In the genomic region with DNA sequence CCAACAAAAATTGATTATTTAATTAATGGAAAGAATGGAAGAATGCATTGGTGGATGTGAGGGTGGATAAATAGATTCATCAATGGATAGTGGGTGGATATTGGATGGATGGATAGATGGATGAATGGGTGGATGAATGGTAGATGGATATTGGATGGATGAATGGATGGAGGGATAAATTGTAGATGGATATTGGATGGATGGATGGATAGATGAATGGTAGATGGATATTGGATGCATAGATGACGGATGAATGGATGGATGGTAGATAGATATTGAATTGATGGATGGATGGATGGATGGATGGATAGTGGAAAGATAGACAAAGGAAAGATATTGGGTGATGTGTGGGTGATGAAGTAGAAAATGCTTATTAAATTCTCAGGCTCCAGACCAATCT, we compare ENCODE assay signal across 26 cellular contexts.
"Had no signal": no experiment of that assay in that cellular context is flagged by ENCODE, and none has a peak within 500 bp of the region (broad histone marks: within the 10 kb centered on the region; RNA-seq: fewer than 3 reads in every experiment).

No MANE protein-coding gene starts in this region.

- H3K4me3 ChIP-seq: colonic mucosa, esophagus squamous epithelium, gastrocnemius medialis, heart right ventricle, left lung, lower lobe of right lung had no signal

- FAIRE-seq: endometrium, islet of Langerhans, keratinocyte had no signal

- H3K27ac ChIP-seq: colonic mucosa, epithelial cell of prostate, esophagus squamous epithelium, gastrocnemius medialis, heart right ventricle, left lung, lower lobe of right lung had no signal

- H3K27me3 ChIP-seq: colonic mucosa, esophagus squamous epithelium, gastrocnemius medialis, left lung had no signal

- H3K9me3 ChIP-seq: colonic mucosa, esophagus squamous epithelium, gastrocnemius medialis, heart right ventricle, left lung, lower lobe of right lung had no signal

- H3K36me3 ChIP-seq: colonic mucosa, esophagus squamous epithelium, gastrocnemius medialis, heart right ventricle, left lung, lower lobe of right lung had no signal

- ATAC-seq: effector memory CD8-positive, alpha-beta T cell; esophagus mucosa; gastrocnemius medialis; heart right ventricle; left cardiac atrium; left lung; left ventricle myocardium superior; lower lobe of right lung; naive thymus-derived CD4-positive, alpha-beta T cell had no signal

- H3K4me1 ChIP-seq: colonic mucosa, esophagus squamous epithelium, gastrocnemius medialis, heart right ventricle, left lung, lower lobe of right lung had no signal

- DNase-seq: colonic mucosa; cortex of kidney; effector CD8-positive, alpha-beta T cell; effector memory CD8-positive, alpha-beta T cell; endodermal cell; erythroblast; esophagus squamous epithelium; foreskin fibroblast; foreskin melanocyte; gastrocnemius medialis; glutamatergic neuron; head of caudate nucleus; heart right ventricle; hippocampal formation; left cardiac atrium; left lung; left ventricle myocardium superior; lower lobe of right lung; mesenchymal stem cell; midbrain; naive thymus-derived CD4-positive, alpha-beta T cell had no signal
